ENCODE assay signal across 8 cellular contexts in the genomic region with DNA sequence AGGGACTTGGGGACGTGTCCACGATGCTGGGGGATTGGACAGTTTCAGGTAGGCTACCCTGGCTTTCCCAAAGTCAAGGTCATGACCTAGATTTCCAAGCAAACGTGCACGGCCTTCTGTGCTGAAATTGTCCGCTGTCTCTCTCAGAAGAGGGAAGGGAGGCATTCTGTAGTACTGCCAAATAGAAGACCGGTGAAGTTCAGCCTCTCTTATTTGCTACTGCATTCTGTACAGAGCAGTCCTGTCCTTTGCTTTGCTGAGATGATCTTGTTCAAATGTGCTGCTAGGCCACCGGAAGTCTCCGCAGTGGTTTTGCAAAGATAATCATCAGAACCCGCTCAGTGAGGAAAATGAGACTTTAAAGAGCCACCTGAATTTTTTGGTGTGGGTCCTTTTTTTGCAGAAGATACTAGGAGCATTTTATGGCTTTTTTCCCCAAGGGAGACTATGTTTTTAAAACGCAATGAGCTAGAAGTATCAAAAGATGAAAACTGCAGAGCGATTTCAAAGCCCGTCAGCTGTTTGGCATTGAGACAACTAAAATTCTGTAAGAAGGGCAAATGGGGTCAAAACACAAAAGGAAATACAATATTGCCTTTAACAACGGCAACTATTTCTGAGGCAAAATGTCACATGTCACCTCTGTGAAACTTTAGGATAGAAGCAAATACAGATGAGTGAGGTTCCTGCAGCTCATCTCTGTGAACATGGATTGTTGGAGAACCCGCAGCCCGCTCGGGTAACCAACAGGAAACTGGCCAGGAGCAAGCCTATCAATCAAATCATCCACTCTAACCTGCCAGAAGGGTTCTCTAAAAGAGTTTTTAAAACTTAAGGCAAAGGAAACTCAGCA. TPM values are rescaled to one million over a fixed set of nuclear protein-coding genes. Genes with fewer than 3 reads are reported as not detected.
A peak's percentile ranks its signal among the peaks of the same experiment; 100 is the strongest.
DNase-seq lines count a peak whose midpoint lies in the region; ATAC-seq, FAIRE-seq and TF ChIP-seq lines count a peak whose summit lies in the region.

No MANE protein-coding gene starts in this region.

- H3K4me2 ChIP-seq in GM12878 (ENCODE audit: control insufficient read depth, insufficient read depth) (no peak overlapping the region), neuronal stem cell (ENCODE audit: insufficient read depth, low read length, poor library complexity, severe bottlenecking) (no peak overlapping the region)

- no peaks in the 10 kb centered on the region for H4K20me1 ChIP-seq in GM12878 (ENCODE audit: control insufficient read depth, insufficient read depth)

- no peaks in the 10 kb centered on the region for H3K27me3 ChIP-seq in CD4-positive, CD25-positive, alpha-beta regulatory T cell (ENCODE audit: control insufficient read depth, insufficient read depth, low read length)
- H3K27me3 ChIP-seq in GM12878 (replicated peaks in 1 of 2; ENCODE audit: control insufficient read depth in 2 of 2, insufficient read depth in 2 of 2, low read length in 1 of 2), result no peaks in the 10 kb centered on the region; a peak in 1 of 4 replicates
- peaks cover 0 to 4% (median 0%) of the 10 kb centered on the region in 3 experiments for H3K27me3 ChIP-seq in neuronal stem cell (ENCODE audit: control insufficient read depth in 3 of 3, insufficient read depth in 3 of 3, low read depth in 1 of 3, low read length in 3 of 3)

- H3K79me1 ChIP-seq in neuronal stem cell (ENCODE audit: low read depth, low read length), result peaks cover 3% of the 10 kb centered on the region

- H3K4ac ChIP-seq in neuronal stem cell (ENCODE audit: low read length), result no peak overlapping the region

- peak overlapping the region; percentile 86 to 92 (median 90) for H3K4me3 Mint-ChIP-seq in CD4-positive, CD25-positive, alpha-beta regulatory T cell

- H2BK5ac ChIP-seq in neuronal stem cell (ENCODE audit: low read length), result no peak overlapping the region

- DNase-seq in CD4-positive, CD25-positive, alpha-beta regulatory T cell, result peak; percentile 52 to 91 (median 80)
- DNase-seq in SK-N-DZ (ENCODE audit: low spot score), result peak; percentile 32
- DNase-seq in GM12878 (ENCODE audit: low read depth, low spot score), result no peak
- no peak for DNase-seq in neuronal stem cell (ENCODE audit: low spot score)
- DNase-seq in A172 (ENCODE audit: low spot score), result no peak
- DNase-seq in EL, result no peak

- H3K27ac Mint-ChIP-seq in CD4-positive, CD25-positive, alpha-beta regulatory T cell, result peak overlapping the region; percentile 85 to 96 (median 90)

- H3K36me3 Mint-ChIP-seq in CD4-positive, CD25-positive, alpha-beta regulatory T cell, result no peaks in the 10 kb centered on the region

- TF ChIP-seq CTCF in GM12878 (IDR thresholded peaks at IDR 0.05 in 2 of 3, conservative IDR thresholded peaks at IDR 0.05 in 1 of 3; ENCODE audit: control insufficient read depth in 2 of 3, extremely low read depth in 1 of 3, insufficient read depth in 1 of 3, low read depth in 3 of 3, low read length in 3 of 3), result no peak

- no TSS peak for BruUV-seq in GM12878 (replicated peaks; lab: Mats Ljungman, UMichigan)

- H2BK120ac ChIP-seq in neuronal stem cell (ENCODE audit: low read depth, low read length), result no peak overlapping the region

- no peak for TF ChIP-seq POLR2A in GM12878 (IDR thresholded peaks at IDR 0.05; ENCODE audit: low read depth, low read length)

- intact Hi-C loops in GM12878 (cut with micrococcal nuclease; ENCODE audit: unreplicated experiment), result no loop called here

- RAD21 ChIA-PET in GM12878 (lab: Charles Lee; ENCODE audit: unreplicated experiment), result interaction anchor here (3.6 kb wide), 1 partner anchor 47 kb away, joined by 39 read pairs; no protein-coding TSS in a partner anchor

- H3K79me2 ChIP-seq in GM12878 (ENCODE audit: control insufficient read depth, insufficient read depth, low read length), result peaks cover 3% of the 10 kb centered on the region; the same call in 1 of the 2 replicates

- H3K4me1 Mint-ChIP-seq in CD4-positive, CD25-positive, alpha-beta regulatory T cell, result peaks cover 26 to 72% (median 52%) of the 10 kb centered on the region in 4 donors

- peak overlapping the region; percentile 78 for H3K27ac ChIP-seq in CD4-positive, CD25-positive, alpha-beta regulatory T cell (ENCODE audit: insufficient read depth, low read length, poor library complexity, severe bottlenecking)
- no peak overlapping the region for H3K27ac ChIP-seq in GM12878 (ENCODE audit: control insufficient read depth, insufficient read depth)
- no peak overlapping the region for H3K27ac ChIP-seq in neuronal stem cell (replicated peaks; ENCODE audit: low read length)

- no peak for TF ChIP-seq RAD21 in GM12878 (IDR thresholded peaks at IDR 0.05; ENCODE audit: insufficient read depth, low read depth, low read length)

- no peak overlapping the region for H2BK12ac ChIP-seq in neuronal stem cell (ENCODE audit: low read length)

- POLR2A ChIA-PET in GM12878 (lab: Charles Lee), result interaction anchor here (1.6 kb wide), 1 partner anchor 29 kb away, joined by 4 read pairs; no protein-coding TSS in a partner anchor

- peaks cover 62% of the 10 kb centered on the region for H3K4me1 ChIP-seq in CD4-positive, CD25-positive, alpha-beta regulatory T cell (ENCODE audit: control insufficient read depth, insufficient read depth, low read length, poor library complexity, severe bottlenecking)
- H3K4me1 ChIP-seq in GM12878 (ENCODE audit: control insufficient read depth, insufficient read depth, low read length), result peaks cover 8% of the 10 kb centered on the region; the same call in 1 of the 2 replicates
- peaks cover 5 to 13% of the 10 kb centered on the region in 2 donors for H3K4me1 ChIP-seq in neuronal stem cell (ENCODE audit: control insufficient read depth in 2 of 2, insufficient read depth in 1 of 2, low read depth in 1 of 2, low read length in 2 of 2)

- TF ChIP-seq EP300 in GM12878 (IDR thresholded peaks at IDR 0.05; ENCODE audit: borderline replicate concordance in 1 of 2, control insufficient read depth in 1 of 2, low read depth in 2 of 2, low read length in 2 of 2), result no peak

- H3K27me3 Mint-ChIP-seq in CD4-positive, CD25-positive, alpha-beta regulatory T cell, result peaks cover 4% of the 10 kb centered on the region

- no peak overlapping the region for H4K8ac ChIP-seq in neuronal stem cell (ENCODE audit: low read depth, low read length)

- no peak for FAIRE-seq in GM12878 (lab: Jason Lieb, UNC)

- SMC1A ChIA-PET in GM12878 (lab: Charles Lee; ENCODE audit: uncharacterized antibody, unreplicated experiment), result interaction anchor here (1.3 to 4.0 kb wide), 2 partner anchors 42 to 64 kb away, joined by 3 to 19 read pairs; no protein-coding TSS in a partner anchor

- H2BK15ac ChIP-seq in neuronal stem cell (ENCODE audit: low read length), result no peak overlapping the region

- H3K9ac ChIP-seq in GM12878 (ENCODE audit: control insufficient read depth, insufficient read depth, low read length), result no peak overlapping the region
- no peak overlapping the region for H3K9ac ChIP-seq in neuronal stem cell (ENCODE audit: low read depth, low read length, poor library complexity)

- peak overlapping the region; percentile 84 for H3K4me3 ChIP-seq in CD4-positive, CD25-positive, alpha-beta regulatory T cell (ENCODE audit: low read depth, low read length)
- H3K4me3 ChIP-seq in GM12878 (no peak overlapping the region), neuronal stem cell (ENCODE audit: low read length in 2 of 2) (no peak overlapping the region)

- H4K91ac ChIP-seq in neuronal stem cell (ENCODE audit: low read depth, low read length, poor library complexity), result no peak overlapping the region

- peak; percentile 23 to 26 for ATAC-seq in CD4-positive, CD25-positive, alpha-beta regulatory T cell (ENCODE audit: low read depth in 2 of 2)
- ATAC-seq in GM12878, result no peak
- ATAC-seq in GM21360 (IDR thresholded peaks at IDR 0.05; ENCODE audit: unreplicated experiment), result no peak
- ATAC-seq in GM21390 (IDR thresholded peaks at IDR 0.05; ENCODE audit: unreplicated experiment), result no peak

- no peaks in the 10 kb centered on the region for H3K36me3 ChIP-seq in CD4-positive, CD25-positive, alpha-beta regulatory T cell (ENCODE audit: control insufficient read depth, insufficient read depth, low read length)
- H3K36me3 ChIP-seq in GM12878 (ENCODE audit: control insufficient read depth in 2 of 2, insufficient read depth in 2 of 2, low read length in 1 of 2) (no peaks in the 10 kb centered on the region), neuronal stem cell (replicated peaks in 1 of 2; ENCODE audit: control insufficient read depth in 2 of 2, insufficient read depth in 2 of 2, low read length in 2 of 2) (no peaks in the 10 kb centered on the region)

- H3K9me3 Mint-ChIP-seq in CD4-positive, CD25-positive, alpha-beta regulatory T cell, result no peaks in the 10 kb centered on the region

- H3K18ac ChIP-seq in neuronal stem cell (ENCODE audit: low read length), result no peak overlapping the region

- no peak overlapping the region for H3K14ac ChIP-seq in neuronal stem cell (ENCODE audit: low read length)

- in situ Hi-C loops in GM12878 (cut with MboI), result loop anchor here (25.0 kb wide), 1 partner anchor 1268 kb away; the partner anchor contains the start of gene PTER

- no peak overlapping the region for H2AK5ac ChIP-seq in neuronal stem cell (ENCODE audit: low read depth, low read length)

- H2AFZ ChIP-seq in GM12878 (ENCODE audit: control insufficient read depth, low read depth, low read length) (peak overlapping the region; percentile 45), neuronal stem cell (ENCODE audit: low read length) (peak overlapping the region; percentile 96)

- no peaks in the 10 kb centered on the region for H3K9me3 ChIP-seq in CD4-positive, CD25-positive, alpha-beta regulatory T cell (ENCODE audit: control insufficient read depth in 2 of 2, low read length in 2 of 2)
- no peaks in the 10 kb centered on the region for H3K9me3 ChIP-seq in GM12878 (replicated peaks; ENCODE audit: control insufficient read depth, insufficient read depth, low read length)
- H3K9me3 ChIP-seq in neuronal stem cell (replicated peaks in 1 of 2; ENCODE audit: control insufficient read depth in 2 of 2, insufficient read depth in 1 of 2, low read depth in 1 of 2, low read length in 2 of 2), result no peaks in the 10 kb centered on the region

- WGBS in GM12878 (ENCODE audit: insufficient coverage, insufficient replicate concordance, low lambda C conversion rate, missing lambda C conversion rate), result 59% methylated on average over 16 of the region's 16 CpGs
- WGBS in neuronal stem cell (ENCODE audit: extremely low coverage in 2 of 2, insufficient read length in 2 of 2, insufficient replicate concordance in 1 of 2), 2 donors, result no CpG with 5 or more reads among the region's 16 CpGs

- H3K23ac ChIP-seq in neuronal stem cell (ENCODE audit: low read depth, low read length, poor library complexity), result no peak overlapping the region

- CTCF ChIA-PET in GM12878 (lab: Yijun Ruan, JAX), result interaction anchor here (6.2 kb wide), 1 partner anchor 64 kb away, joined by 38 read pairs; no protein-coding TSS in a partner anchor

RNA-seq across cellular contexts. Expression of gene NMT2, which starts 1.3 kb away (rescaled TPM):
- total RNA-seq in CD4-positive, CD25-positive, alpha-beta regulatory T cell, result 47.8 TPM
- 10 to 100 TPM; 37.1 to 50.3 (median 43.4) TPM for polyA plus RNA-seq in CD4-positive, CD25-positive, alpha-beta regulatory T cell
- 10.8 and 13.0 TPM in 2 replicates for polyA plus RNA-seq in SK-N-DZ (2014; cell fraction: cytosol; rRNA removed)
- polyA plus RNA-seq in SK-N-DZ (2014; cell fraction: nucleus; rRNA removed), result 11.3 and 15.0 TPM in 2 replicates
- 51.6 and 55.3 TPM in 2 replicates for total RNA-seq in GM12878 (2013; cell fraction: nucleolus; rRNA removed)
- total RNA-seq in GM12878 (2014; rRNA removed) (11.1 and 11.4 TPM in 2 replicates), GM12878 (2014; rRNA removed; fragmentation: Illumina TruSeq; extraction: Trizol) (10.8 and 12.0 TPM in 2 replicates), GM12878 (2021) (9.7 and 9.8 TPM in 2 replicates)
- 5.1 TPM for polyA plus RNA-seq in GM12878 (2011; ENCODE audit: low read depth)
- polyA plus RNA-seq in GM12878 (2011; rRNA removed) (5.0 TPM in 2 replicates), GM12878 (2014; fragmentation: Illumina TruSeq; extraction: Trizol) (10.5 and 11.9 TPM in 2 replicates), GM12878 (2014; fragmentation: Nextera tagmentation; extraction: Ambion mirVana) (1 to 10 TPM; 4.9 to 7.6 TPM), GM12878 (2014; rRNA removed) (8.2 and 8.3 TPM in 2 replicates), GM12878 (2016; fragmentation: Nextera tagmentation; extraction: Ambion mirVana) (10 to 100 TPM in 1 of 2 experiments, 1 to 10 TPM in 1; 8.5 to 11.6 TPM)
- 2.5 and 3.2 TPM in 2 replicates for polyA plus RNA-seq in GM12878 (2011; cell fraction: cytosol; rRNA removed)
- polyA plus RNA-seq in GM12878 (2011; cell fraction: nucleus; rRNA removed), result 5.8 and 6.4 TPM in 2 replicates
- polyA plus RNA-seq in GM12878 (2012), result 6.4 and 8.2 TPM in 2 replicates
- polyA minus RNA-seq in GM12878 (2011; rRNA and poly(A)+ RNA removed), result 2.4 and 2.5 TPM in 2 replicates
- polyA minus RNA-seq in GM12878 (2011; cell fraction: cytosol; rRNA and poly(A)+ RNA removed), result 0.73 and 0.94 TPM in 2 replicates
- 2.1 and 3.7 TPM in 2 replicates for polyA minus RNA-seq in GM12878 (2011; cell fraction: nucleus; rRNA and poly(A)+ RNA removed)
- 21.4 TPM for polyA plus RNA-seq in neuronal stem cell (2013, experiment 1 of 2)
- 22.7 TPM for polyA plus RNA-seq in neuronal stem cell (2013, experiment 2 of 2)
- total RNA-seq in A172 (2014; rRNA removed; shearing (Covaris generic)), result 102 and 105 TPM in 2 replicates

Comparison
In these comparisons a context has a peak if more than half of its experiments do, and no peak if none do; other contexts are left out.
1. ATAC-seq: peak in CD4-positive, CD25-positive, alpha-beta regulatory T cell (2 of 2); none in GM12878 (single experiment), GM21360 (single experiment) and GM21390 (single experiment).
2. DNase-seq: peak in CD4-positive, CD25-positive, alpha-beta regulatory T cell (3 of 3) and SK-N-DZ (single experiment); none in GM12878 (single experiment), neuronal stem cell (single experiment), A172 (single experiment) and EL (single experiment).